18 cellular contexts compared by ENCODE assay signal in genomic region chr17:56603486-56604238, GRCh38. TPM values are rescaled to one million over a fixed set of nuclear protein-coding genes. Genes with fewer than 3 reads are reported as not detected.
DNase-seq lines count a peak whose midpoint lies in the region; FAIRE-seq and TF ChIP-seq lines count a peak whose summit lies in the region.
"Had no signal": no experiment of that assay in that cellular context is flagged by ENCODE, and none has a peak within 500 bp of the region (broad histone marks: within the 10 kb centered on the region; RNA-seq: fewer than 3 reads in every experiment).

No MANE protein-coding gene starts in this region.

- TF ChIP-seq CTCF in NB4 (IDR thresholded peaks at IDR 0.05; ENCODE audit: low read depth, low read length) (no peak), astrocyte (IDR thresholded peaks at IDR 0.05; ENCODE audit: insufficient read depth, low read depth, low read length) (no peak), smooth muscle cell (IDR thresholded peaks at IDR 0.05; ENCODE audit: borderline replicate concordance, insufficient read depth, poor library complexity, severe bottlenecking) (no peak)

- H3K4me3 Mint-ChIP-seq in activated naive CD4-positive, alpha-beta T cell treated with anti-CD3 and anti-CD28 coated beads, Interleukin-2, amount 10 ng/mL, durations not matched to agents 7 days and 5 days = no peak overlapping the region
- no peak overlapping the region for H3K4me3 Mint-ChIP-seq in astrocyte (ENCODE audit: unreplicated experiment)

- H4K20me1 ChIP-seq in astrocyte (ENCODE audit: insufficient read depth, low read length) = no peaks in the 10 kb centered on the region
- no peaks in the 10 kb centered on the region for H4K20me1 ChIP-seq in smooth muscle cell (ENCODE audit: low read depth)

- H3K9me3 Mint-ChIP-seq in activated naive CD4-positive, alpha-beta T cell treated with anti-CD3 and anti-CD28 coated beads, Interleukin-2, amount 10 ng/mL, durations not matched to agents 7 days and 5 days = no peaks in the 10 kb centered on the region
- H3K9me3 Mint-ChIP-seq in astrocyte (ENCODE audit: unreplicated experiment) = peaks cover 6% of the 10 kb centered on the region

- H3K27ac Mint-ChIP-seq in activated naive CD4-positive, alpha-beta T cell treated with anti-CD3 and anti-CD28 coated beads, Interleukin-2, amount 10 ng/mL, durations not matched to agents 7 days and 5 days = peak overlapping the region; percentile 9
- H3K27ac Mint-ChIP-seq in astrocyte (ENCODE audit: unreplicated experiment) = no peak overlapping the region

- H3K36me3 ChIP-seq in astrocyte (ENCODE audit: insufficient read depth, low read length) (no peaks in the 10 kb centered on the region), smooth muscle cell (ENCODE audit: low read depth) (no peaks in the 10 kb centered on the region)

- H3K4me2 ChIP-seq in astrocyte (ENCODE audit: low read length) = no peak overlapping the region
- peak overlapping the region; percentile 19 for H3K4me2 ChIP-seq in smooth muscle cell
- H3K4me2 ChIP-seq: PC-9 had no signal

- TF ChIP-seq POLR2A in NB4 (IDR thresholded peaks at IDR 0.05; ENCODE audit: extremely low read depth, insufficient read length) = no peak

- H3K27me3 ChIP-seq in astrocyte (ENCODE audit: insufficient read depth, low read length) (no peaks in the 10 kb centered on the region), smooth muscle cell (ENCODE audit: low read depth) (no peaks in the 10 kb centered on the region)

- DNase-seq in activated naive CD4-positive, alpha-beta T cell treated with anti-CD3 and anti-CD28 coated beads, Interleukin-2, amount 10 ng/mL, durations not matched to agents 7 days and 5 days = no peak
- no peak for DNase-seq in activated naive CD4-positive, alpha-beta T cell treated with Interleukin-2 at 50 U/mL for 16 hours
- DNase-seq in NB4 (ENCODE audit: low read depth) = peak; percentile 39
- DNase-seq in astrocyte (ENCODE audit: low read depth) = peak; percentile 32
- DNase-seq in smooth muscle cell (lab: John Stamatoyannopoulos, UW; ENCODE audit: unreplicated experiment) = no peak
- no peak for DNase-seq in HuH-7 (ENCODE audit: low spot score)
- DNase-seq in mesenteric fat pad (ENCODE audit: low spot score) = no peak
- DNase-seq in DMS114 treated with DMSO at 0.1 percent for 48 hours (lab: John Stamatoyannopoulos, UW; ENCODE audit: unreplicated experiment) = no peak
- DNase-seq: DND-41, GDM1, HCEC 1CT, NCI-H2107, NCI-H345, NCI-H69, PC-9 had no signal

- H3K9me3 ChIP-seq in astrocyte (ENCODE audit: insufficient read depth, low read depth, low read length) = no peaks in the 10 kb centered on the region
- H3K9me3 ChIP-seq in smooth muscle cell (replicated peaks; ENCODE audit: low read depth) = no peaks in the 10 kb centered on the region

- H2AFZ ChIP-seq in astrocyte (ENCODE audit: low read depth, low read length) = no peak overlapping the region
- no peak overlapping the region for H2AFZ ChIP-seq in smooth muscle cell (ENCODE audit: low read depth)
- H2AFZ ChIP-seq: PC-9 had no signal

- H3K36me3 Mint-ChIP-seq in activated naive CD4-positive, alpha-beta T cell treated with anti-CD3 and anti-CD28 coated beads, Interleukin-2, amount 10 ng/mL, durations not matched to agents 7 days and 5 days = peaks cover 2% of the 10 kb centered on the region
- no peaks in the 10 kb centered on the region for H3K36me3 Mint-ChIP-seq in astrocyte (ENCODE audit: low read depth, unreplicated experiment)

- H3K27ac ChIP-seq in astrocyte (ENCODE audit: low read depth, low read length) (no peak overlapping the region), smooth muscle cell (ENCODE audit: low read depth) (no peak overlapping the region)
- H3K27ac ChIP-seq: PC-9 had no signal

- H3K9ac ChIP-seq in astrocyte (ENCODE audit: low read length) (no peak overlapping the region), smooth muscle cell (ENCODE audit: low read depth) (no peak overlapping the region)

- H3K4me3 ChIP-seq in NB4 (ENCODE audit: low read depth, low read length) (no peak overlapping the region), astrocyte (ENCODE audit: insufficient read depth, low read depth, low read length) (no peak overlapping the region), smooth muscle cell (no peak overlapping the region)
- H3K4me3 ChIP-seq: PC-9 had no signal

- no peak for FAIRE-seq in astrocyte (lab: Jason Lieb, UNC)
- FAIRE-seq: A204.1, D721Med, GM12892 had no signal

- WGBS in smooth muscle cell (ENCODE audit: low lambda C conversion rate) = 45% methylated on average over 7 of the region's 7 CpGs

- H3K4me1 ChIP-seq in astrocyte (ENCODE audit: insufficient read depth, low read length) (peaks cover under 1% of the 10 kb centered on the region), smooth muscle cell (ENCODE audit: low read depth) (no peaks in the 10 kb centered on the region)

- H3K27me3 Mint-ChIP-seq in activated naive CD4-positive, alpha-beta T cell treated with anti-CD3 and anti-CD28 coated beads, Interleukin-2, amount 10 ng/mL, durations not matched to agents 7 days and 5 days = peaks cover 4% of the 10 kb centered on the region
- H3K27me3 Mint-ChIP-seq in astrocyte (ENCODE audit: low read depth, unreplicated experiment) = no peaks in the 10 kb centered on the region

- CTCF ChIA-PET in activated naive CD4-positive, alpha-beta T cell treated with anti-CD3 and anti-CD28 coated beads, Interleukin-2, amount 10 ng/mL, durations not matched to agents 7 days and 5 days (lab: Charles Lee) = interaction anchor here (0.6 to 3.3 kb wide), 3 partner anchors 51 to 113 kb away, joined by 3 to 12 read pairs (median 11); no protein-coding TSS in a partner anchor

- H3K79me2 ChIP-seq in astrocyte (ENCODE audit: insufficient read depth, low read length) (no peaks in the 10 kb centered on the region), smooth muscle cell (ENCODE audit: low read depth) (no peaks in the 10 kb centered on the region)

- peaks cover 57% of the 10 kb centered on the region for H3K4me1 Mint-ChIP-seq in activated naive CD4-positive, alpha-beta T cell treated with anti-CD3 and anti-CD28 coated beads, Interleukin-2, amount 10 ng/mL, durations not matched to agents 7 days and 5 days
- H3K4me1 Mint-ChIP-seq in astrocyte (ENCODE audit: low read depth, unreplicated experiment) = peaks cover 12% of the 10 kb centered on the region

- H3F3A ChIP-seq in smooth muscle cell (ENCODE audit: low read depth) = no peaks in the 10 kb centered on the region

RNA-seq across cellular contexts. Expression of gene NOG, which starts 10.2 kb away (rescaled TPM):
- 19.9 and 23.0 TPM in 2 replicates for total RNA-seq in astrocyte
- total RNA-seq in smooth muscle cell = 7.7 and 13.6 TPM in 2 replicates
- polyA plus RNA-seq in smooth muscle cell = 4.6 and 18.1 TPM in 2 replicates
- total RNA-seq in mesenteric fat pad = 0.74 TPM

Comparison
In these comparisons a context has a peak if more than half of its experiments do, and no peak if none do; other contexts are left out.
1. DNase-seq: peak in NB4 (single experiment) and astrocyte (single experiment); none in activated naive CD4-positive, alpha-beta T cell treated with anti-CD3 and anti-CD28 coated beads, Interleukin-2, amount 10 ng/mL, durations not matched to agents 7 days and 5 days (single experiment), activated naive CD4-positive, alpha-beta T cell treated with Interleukin-2 at 50 U/mL for 16 hours (single experiment), smooth muscle cell (single experiment), HuH-7 (single experiment), mesenteric fat pad (single experiment) and DMS114 treated with DMSO at 0.1 percent for 48 hours (single experiment).